ENCODE assay signal across 8 cellular contexts in genomic region chr2:127025357-127026062, GRCh38.
DNase-seq lines count a peak whose midpoint lies in the region; ATAC-seq and TF ChIP-seq lines count a peak whose summit lies in the region.

No MANE protein-coding gene starts in this region.

- H3K27me3 Mint-ChIP-seq in activated naive CD4-positive, alpha-beta T cell treated with anti-CD3 and anti-CD28 coated beads, Interleukin-2, amount 10 ng/mL, durations not matched to agents 7 days and 5 days = peaks cover 36% of the 10 kb centered on the region

- no peaks in the 10 kb centered on the region for H4K20me1 ChIP-seq in osteoblast (ENCODE audit: insufficient read depth, low read length)

- H3K27ac ChIP-seq in HL-60 (replicated peaks) (no peak overlapping the region), osteoblast (ENCODE audit: low read depth, low read length) (peak overlapping the region; percentile 28), temporal lobe (ENCODE audit: low read depth, low read length) (peak overlapping the region; percentile 19)

- H3K4me3 Mint-ChIP-seq in activated naive CD4-positive, alpha-beta T cell treated with anti-CD3 and anti-CD28 coated beads, Interleukin-2, amount 10 ng/mL, durations not matched to agents 7 days and 5 days = peak overlapping the region; percentile 80

- H3K27me3 ChIP-seq in HL-60 (ENCODE audit: insufficient read depth, poor library complexity, severe bottlenecking) (peaks cover 11% of the 10 kb centered on the region), osteoblast (ENCODE audit: insufficient read depth, low read length) (peaks cover 2% of the 10 kb centered on the region)

- peaks cover 16% of the 10 kb centered on the region for H3K4me1 Mint-ChIP-seq in activated naive CD4-positive, alpha-beta T cell treated with anti-CD3 and anti-CD28 coated beads, Interleukin-2, amount 10 ng/mL, durations not matched to agents 7 days and 5 days

- peak; percentile 82 for ATAC-seq in GM19468 (IDR thresholded peaks at IDR 0.05; ENCODE audit: extremely low read depth, unreplicated experiment)

- H3K4me2 ChIP-seq in osteoblast (ENCODE audit: insufficient read depth, low read length) = peak overlapping the region; percentile 82

- H3K4me3 ChIP-seq in HL-60 (replicated peaks; ENCODE audit: insufficient read depth, low read length) (peak overlapping the region; percentile 36), osteoblast (ENCODE audit: insufficient read depth, low read length) (peak overlapping the region; percentile 70)

- no peaks in the 10 kb centered on the region for H3K36me3 Mint-ChIP-seq in activated naive CD4-positive, alpha-beta T cell treated with anti-CD3 and anti-CD28 coated beads, Interleukin-2, amount 10 ng/mL, durations not matched to agents 7 days and 5 days

- peaks cover 9% of the 10 kb centered on the region for H3K4me1 ChIP-seq in osteoblast (ENCODE audit: insufficient read depth, low read length)

- TF ChIP-seq CTCF in HL-60 (IDR thresholded peaks at IDR 0.05; ENCODE audit: insufficient read depth, low read length) = no peak
- peak; percentile 40 for TF ChIP-seq CTCF in osteoblast (IDR thresholded peaks at IDR 0.05; ENCODE audit: extremely low read depth, low read depth, low read length)

- DNase-seq in COLO829 (ENCODE audit: low spot score) (peak; percentile 62), HL-60 (ENCODE audit: low read depth in 1 of 2, low spot score in 1 of 2) (peak in 1 of 2 experiments; percentile 23), SHP77 treated with DMSO at 0.1 percent for 48 hours (lab: John Stamatoyannopoulos, UW) (peak; percentile 81), globus pallidus (ENCODE audit: low spot score) (peak; percentile 85), osteoblast (ENCODE audit: insufficient read length, low spot score, missing footprints) (peak; percentile 84)
- peak; percentile 88 for DNase-seq in activated naive CD4-positive, alpha-beta T cell treated with anti-CD3 and anti-CD28 coated beads, Interleukin-2, amount 10 ng/mL, durations not matched to agents 7 days and 5 days

- H2AFZ ChIP-seq in osteoblast (ENCODE audit: low read length) = peak overlapping the region; percentile 94

- H3K9me3 Mint-ChIP-seq in activated naive CD4-positive, alpha-beta T cell treated with anti-CD3 and anti-CD28 coated beads, Interleukin-2, amount 10 ng/mL, durations not matched to agents 7 days and 5 days = no peaks in the 10 kb centered on the region

- H3K79me2 ChIP-seq in osteoblast (ENCODE audit: insufficient read depth, low read length) = no peaks in the 10 kb centered on the region

- no peak overlapping the region for H3K27ac Mint-ChIP-seq in activated naive CD4-positive, alpha-beta T cell treated with anti-CD3 and anti-CD28 coated beads, Interleukin-2, amount 10 ng/mL, durations not matched to agents 7 days and 5 days

- CTCF ChIA-PET in activated naive CD4-positive, alpha-beta T cell treated with anti-CD3 and anti-CD28 coated beads, Interleukin-2, amount 10 ng/mL, durations not matched to agents 7 days and 5 days (lab: Charles Lee) = interaction anchor here (0.9 to 1.4 kb wide), 2 partner anchors 10 to 25 kb away, joined by 3 to 4 read pairs; no protein-coding TSS in a partner anchor

- H3K9me3 ChIP-seq in osteoblast (ENCODE audit: low read depth, low read length) = no peaks in the 10 kb centered on the region

- no peaks in the 10 kb centered on the region for H3K36me3 ChIP-seq in osteoblast (ENCODE audit: insufficient read depth, low read length)
